In genomic region chr12:130016194-130016593, GRCh38 we compare ENCODE assay signal across 31 cellular contexts.
"Had no signal": no experiment of that assay in that cellular context is flagged by ENCODE, and none has a peak within 500 bp of the region (broad histone marks: within the 10 kb centered on the region; RNA-seq: fewer than 3 reads in every experiment).

No MANE protein-coding gene starts in this region.

- H3K27me3 ChIP-seq: ascending aorta, Peyer's patch had no signal

- H3K36me3 ChIP-seq: ascending aorta, cardiac muscle cell, Peyer's patch, WERI-Rb-1 had no signal

- DNase-seq: activated CD4-positive, alpha-beta memory T cell treated with anti-CD3 and anti-CD28 coated beads, Interleukin-2, amount 10 ng/mL, durations not matched to agents 7 days and 5 days; activated CD4-positive, alpha-beta T cell treated with anti-CD3 and anti-CD28 coated beads for 1 hour; activated CD4-positive, alpha-beta T cell treated with anti-CD3 and anti-CD28 coated beads for 48 hours; activated CD4-positive, CD25-positive, alpha-beta regulatory T cell; activated CD8-positive, alpha-beta memory T cell treated with anti-CD3 and anti-CD28 coated beads for 24 hours; activated CD8-positive, alpha-beta memory T cell treated with anti-CD3 and anti-CD28 coated beads, Interleukin-2, amount 10 ng/mL, durations not matched to agents 7 days and 5 days; activated CD8-positive, alpha-beta memory T cell treated with anti-CD3 and anti-CD28 coated beads, Interleukin-2, amount 50 U/mL, for 48 hours; activated gamma-delta T cell; activated naive CD4-positive, alpha-beta T cell treated with Interleukin-2 at 50 U/mL for 16 hours; activated naive CD8-positive, alpha-beta T cell treated with anti-CD3 and anti-CD28 coated beads, Interleukin-2, amount 10 ng/mL, durations not matched to agents 7 days and 5 days; activated T-cell treated with anti-CD3 and anti-CD28 coated beads, Interleukin-2, amount 50 U/mL, for 48 hours; Karpas-422; KBM-7; MM.1S; MV-4-11; NCI-H1092; NCI-H1436 treated with DMSO at 0.1 percent for 48 hours; NCI-H1694 treated with DMSO at 0.1 percent for 48 hours; NCI-H2029; NCI-H510A; NCI-H526; NCI-H748 treated with DMSO at 0.1 percent for 48 hours; NK-92 treated with Interleukin-12 subunit alpha and Interleukin-12 subunit beta, amount 100 ng/mL, for 24 hours; PC-3; Peyer's patch; Right ventricle myocardium superior; T1000; WERI-Rb-1 had no signal

- H3K9me3 ChIP-seq: ascending aorta, Peyer's patch had no signal

- H3K27ac ChIP-seq: ascending aorta, cardiac muscle cell, Peyer's patch, RWPE1, WERI-Rb-1 had no signal

- H3K4me1 ChIP-seq: ascending aorta, Peyer's patch had no signal

- H3K4me3 ChIP-seq: ascending aorta, cardiac muscle cell, Peyer's patch had no signal

- ATAC-seq: activated CD8-positive, alpha-beta memory T cell treated with anti-CD3 and anti-CD28 coated beads, Interleukin-2, amount 10 ng/mL, durations not matched to agents 7 days and 5 days; PC-3 had no signal
